Comparison of ENCODE assay signal across 23 cellular contexts in genomic region chr7:50591098-50591479, GRCh38. TPM values are rescaled to one million over a fixed set of nuclear protein-coding genes. Genes with fewer than 3 reads are reported as not detected.
DNase-seq lines count a peak whose midpoint lies in the region; ATAC-seq, FAIRE-seq and TF ChIP-seq lines count a peak whose summit lies in the region.
"Had no signal": no experiment of that assay in that cellular context is flagged by ENCODE, and none has a peak within 500 bp of the region (broad histone marks: within the 10 kb centered on the region; RNA-seq: fewer than 3 reads in every experiment).

No MANE protein-coding gene starts in this region.

- H4K20me1 ChIP-seq in K562 (replicated peaks; ENCODE audit: control insufficient read depth, insufficient read depth, low read length) (no peaks in the 10 kb centered on the region; the same call in 1 of the 2 replicates), neural progenitor cell (ENCODE audit: low read depth) (no peaks in the 10 kb centered on the region)

- peak overlapping the region; percentile 32 for H3K27ac ChIP-seq in HUES48 (ENCODE audit: low read depth, low read length)
- no peak overlapping the region for H3K27ac ChIP-seq in K562 (ENCODE audit: extremely low read depth, low read depth, low read length)
- H3K27ac ChIP-seq in neural progenitor cell, result no peak overlapping the region
- H3K27ac ChIP-seq in caudate nucleus (ENCODE audit: low read depth, low read length), result no peak overlapping the region
- H3K27ac ChIP-seq: Peyer's patch had no signal

- H2AFZ ChIP-seq in K562 (ENCODE audit: low read depth, low read length) (no peak overlapping the region), neural progenitor cell (replicated peaks) (no peak overlapping the region)

- no peak for TF ChIP-seq EP300 in K562 (IDR thresholded peaks at IDR 0.05; ENCODE audit: low read length)

- no peak for FAIRE-seq in K562 (lab: Jason Lieb, UNC)
- FAIRE-seq: GM12878 had no signal

- no peaks in the 10 kb centered on the region for H3K9me1 ChIP-seq in K562 (ENCODE audit: control insufficient read depth, insufficient read depth, low read length)

- TF ChIP-seq CTCF in Caco-2 (IDR thresholded peaks at IDR 0.05; ENCODE audit: insufficient read depth in 1 of 2, low read depth in 1 of 2, low read length in 1 of 2, severe bottlenecking in 1 of 2, unreplicated experiment in 1 of 2) (no peak), K562 (IDR thresholded peaks at IDR 0.05 in 2 of 3, conservative IDR thresholded peaks at IDR 0.05 in 1 of 3; ENCODE audit: insufficient read depth in 2 of 3, low read depth in 1 of 3, low read length in 3 of 3) (no peak), neural progenitor cell (IDR thresholded peaks at IDR 0.05) (no peak)

- in situ Hi-C loops in K562 (cut with MboI), result no loop called here

- intact Hi-C loops in Caco-2 (cut with micrococcal nuclease; ENCODE audit: unreplicated experiment), result loop anchor here (1.0 kb wide), 1 partner anchor 33 kb away; no protein-coding TSS in a partner anchor
- intact Hi-C loops in K562 (cut with micrococcal nuclease), result no loop called here
- intact Hi-C loops in left colon (cut with DNase I, micrococcal nuclease), result no loop called here

- H3K4me1 Mint-ChIP-seq in Caco-2 (ENCODE audit: low read depth, unreplicated experiment) (no peaks in the 10 kb centered on the region), neural progenitor cell (peaks cover 36% of the 10 kb centered on the region)

- H3K36me3 Mint-ChIP-seq in Caco-2 (ENCODE audit: insufficient read depth, unreplicated experiment), result peaks cover 56% of the 10 kb centered on the region
- peaks cover 39% of the 10 kb centered on the region for H3K36me3 Mint-ChIP-seq in neural progenitor cell
- H3K36me3 Mint-ChIP-seq: CD4-positive, CD25-positive, alpha-beta regulatory T cell had no signal

- no peak for TF ChIP-seq POLR2A in K562 (conservative IDR thresholded peaks at IDR 0.05)

- H3K4me3 ChIP-seq in Caco-2 (ENCODE audit: low read depth, low read length) (no peak overlapping the region), HUES48 (ENCODE audit: low read depth, low read length) (no peak overlapping the region), K562 (no peak overlapping the region), neural progenitor cell (no peak overlapping the region)
- H3K4me3 ChIP-seq: GM12878, Peyer's patch had no signal

- peaks cover 3% of the 10 kb centered on the region for H3F3A ChIP-seq in neural progenitor cell (ENCODE audit: low read depth)

- no peak for TF ChIP-seq RAD21 in K562 (CRISPR knock-in tag; conservative IDR thresholded peaks at IDR 0.05 in 1 of 2, IDR thresholded peaks at IDR 0.05 in 1 of 2)

- no peaks in the 10 kb centered on the region for H3K27me3 ChIP-seq in Caco-2 (replicated peaks; ENCODE audit: control insufficient read depth, insufficient read depth, low read length)
- no peaks in the 10 kb centered on the region for H3K27me3 ChIP-seq in HUES48 (ENCODE audit: control insufficient read depth, insufficient read depth, low read length)
- H3K27me3 ChIP-seq in K562 (ENCODE audit: control insufficient read depth in 2 of 2, insufficient read depth in 2 of 2, low read length in 2 of 2), result no peaks in the 10 kb centered on the region; a peak in 2 of 5 replicates
- no peaks in the 10 kb centered on the region for H3K27me3 ChIP-seq in neural progenitor cell
- H3K27me3 ChIP-seq: BE2C, Peyer's patch had no signal

- no peaks in the 10 kb centered on the region for H3K4me1 ChIP-seq in Caco-2
- no peaks in the 10 kb centered on the region for H3K4me1 ChIP-seq in HUES48 (ENCODE audit: control insufficient read depth, insufficient read depth, low read length)
- no peaks in the 10 kb centered on the region for H3K4me1 ChIP-seq in K562 (replicated peaks in 1 of 2; ENCODE audit: control insufficient read depth in 2 of 2, insufficient read depth in 2 of 2, low read length in 2 of 2)
- peaks cover 17% of the 10 kb centered on the region for H3K4me1 ChIP-seq in neural progenitor cell
- H3K4me1 ChIP-seq: BE2C, Peyer's patch had no signal

- 78% methylated on average over 5 of the region's 5 CpGs for WGBS in K562 (ENCODE audit: insufficient coverage, low coverage, missing lambda C conversion rate)

- DNase-seq in Caco-2 (no peak), K562 (ENCODE audit: extremely low read depth in 1 of 4, low spot score in 3 of 4) (no peak), neural progenitor cell (ENCODE audit: low spot score) (no peak), left colon (no peak), caudate nucleus (lab: John Stamatoyannopoulos, UW) (no peak)
- DNase-seq: BE2C; CD4-positive, CD25-positive, alpha-beta regulatory T cell; DND-41; GOT3; IMR-90; MV-4-11; NCI-H1694 treated with DMSO at 0.1 percent for 48 hours; NCI-H2081 treated with DMSO at 0.1 percent for 48 hours; NK-92 treated with Interleukin-12 subunit alpha and Interleukin-12 subunit beta, amount 100 ng/mL, for 24 hours; Peyer's patch had no signal

- POLR2A ChIA-PET in Caco-2 (lab: Charles Lee), result no interaction called here
- POLR2A ChIA-PET in K562 (lab: Yijun Ruan, JAX), result no interaction called here

- peak overlapping the region; percentile 25 for H3K27ac Mint-ChIP-seq in Caco-2 (ENCODE audit: unreplicated experiment)
- peak overlapping the region; percentile 83 for H3K27ac Mint-ChIP-seq in neural progenitor cell
- H3K27ac Mint-ChIP-seq: CD4-positive, CD25-positive, alpha-beta regulatory T cell had no signal

- H3K79me2 ChIP-seq in K562 (ENCODE audit: control insufficient read depth, insufficient read depth, low read length), result no peaks in the 10 kb centered on the region
- no peaks in the 10 kb centered on the region for H3K79me2 ChIP-seq in neural progenitor cell (ENCODE audit: low read depth)

- H3K9ac ChIP-seq in HUES48 (ENCODE audit: low read depth, low read length) (no peak overlapping the region), K562 (ENCODE audit: insufficient read depth in 1 of 2, low read depth in 2 of 2, low read length in 2 of 2) (no peak overlapping the region), neural progenitor cell (no peak overlapping the region)

- CTCF ChIA-PET in Caco-2 (lab: Charles Lee), result no interaction called here
- CTCF ChIA-PET in K562 (lab: Yijun Ruan, JAX; ENCODE audit: low intra/inter-chr PET ratio), result no interaction called here

- no peaks in the 10 kb centered on the region for H3K9me3 ChIP-seq in Caco-2
- H3K9me3 ChIP-seq in HUES48 (ENCODE audit: control insufficient read depth, insufficient read depth, low read length), result no peaks in the 10 kb centered on the region
- H3K9me3 ChIP-seq in K562 (replicated peaks; ENCODE audit: control insufficient read depth, insufficient read depth, low read depth, low read length), result no peaks in the 10 kb centered on the region
- H3K9me3 ChIP-seq in neural progenitor cell (ENCODE audit: low read depth), result no peaks in the 10 kb centered on the region
- H3K9me3 ChIP-seq: BE2C, Peyer's patch had no signal

- H3K9me3 Mint-ChIP-seq in Caco-2 (ENCODE audit: unreplicated experiment) (peaks cover 11% of the 10 kb centered on the region), neural progenitor cell (no peaks in the 10 kb centered on the region)

- BruUV-seq in Caco-2 (replicated peaks; lab: Mats Ljungman, UMichigan) (no TSS peak), K562 (replicated peaks; lab: Mats Ljungman, UMichigan) (no TSS peak)

- H3K36me3 ChIP-seq in Caco-2 (ENCODE audit: control insufficient read depth, insufficient read depth, low read length) (peaks cover 1% of the 10 kb centered on the region; the same call in 1 of the 2 replicates), HUES48 (ENCODE audit: control insufficient read depth, insufficient read depth, low read length) (peaks cover 38% of the 10 kb centered on the region), K562 (ENCODE audit: control insufficient read depth, insufficient read depth, low read length) (peaks cover 28% of the 10 kb centered on the region), neural progenitor cell (no peaks in the 10 kb centered on the region)
- H3K36me3 ChIP-seq: BE2C had no signal

- peak; percentile 28 for ATAC-seq in K562
- no peak for ATAC-seq in left colon
- ATAC-seq in GM21529 (IDR thresholded peaks at IDR 0.05; ENCODE audit: unreplicated experiment), result no peak
- ATAC-seq: HCT116 had no signal

- H3K4me2 ChIP-seq in K562 (ENCODE audit: insufficient read depth, low read length) (no peak overlapping the region), neural progenitor cell (no peak overlapping the region)

- H3K4me3 Mint-ChIP-seq in Caco-2 (ENCODE audit: unreplicated experiment) (no peak overlapping the region), neural progenitor cell (no peak overlapping the region)
- H3K4me3 Mint-ChIP-seq: CD4-positive, CD25-positive, alpha-beta regulatory T cell had no signal

- no peaks in the 10 kb centered on the region for H3K27me3 Mint-ChIP-seq in Caco-2 (ENCODE audit: insufficient read depth, unreplicated experiment)
- H3K27me3 Mint-ChIP-seq in neural progenitor cell (ENCODE audit: insufficient read depth, low read depth), result peaks cover 4% of the 10 kb centered on the region

TF ChIP-seq in K562, 482 proteins besides CTCF, POLR2A, EP300 and RAD21 (continues in another document):
- peak; percentile 23; the same call in 1 of the 2 replicates for TF ChIP-seq POLR2AphosphoS5 (IDR thresholded peaks at IDR 0.05; ENCODE audit: control insufficient read depth, insufficient read depth, low read depth, low read length)

RNA-seq across cellular contexts. Expression of gene DDC, which starts 25.9 kb away (rescaled TPM):
- total RNA-seq in Caco-2 (2022) (75.9 and 87.0 TPM in 2 replicates), K562 (2014; rRNA removed) (not detected in 2 replicates), K562 (2014; rRNA removed; fragmentation: Illumina TruSeq; extraction: Trizol) (not detected in 2 replicates), K562 (2015; rRNA removed; fragmentation: Illumina TruSeq; extraction: Trizol) (not detected in 2 replicates), K562 (2021) (not detected in 2 replicates), neural progenitor cell (ENCODE audit: low replicate concordance) (not detected in 2 replicates), left colon (10 to 100 TPM; 69.3 to 74.7 TPM)
- not detected in 2 replicates for total RNA-seq in K562 (2011; cell fraction: chromatin; rRNA removed; ENCODE audit: low replicate concordance)
- not detected in 2 replicates for total RNA-seq in K562 (2011; cell fraction: nucleolus; rRNA removed)
- total RNA-seq in K562 (2011; cell fraction: nucleoplasm; rRNA removed), result not detected in 2 replicates
- polyA plus RNA-seq in K562 (2011; rRNA removed) (not detected in 2 replicates), K562 (2014; fragmentation: Illumina TruSeq; extraction: Trizol) (not detected in 2 replicates), K562 (2014; fragmentation: Nextera tagmentation; extraction: Ambion mirVana) (not detected), K562 (2014; rRNA removed) (0.18 TPM in 1 of 2 replicates, not detected in the other)
- polyA plus RNA-seq in K562 (2011; cell fraction: cytosol; rRNA removed), result not detected in 2 replicates
- polyA plus RNA-seq in K562 (2011; cell fraction: nucleus; rRNA removed), result not detected in 2 replicates
- polyA plus RNA-seq in K562 (2012), result not detected in 2 replicates
- not detected in 2 replicates for polyA minus RNA-seq in K562 (2011; rRNA and poly(A)+ RNA removed)
- polyA minus RNA-seq in K562 (2011; cell fraction: cytosol; rRNA and poly(A)+ RNA removed), result not detected in 2 replicates
- not detected in 2 replicates for polyA minus RNA-seq in K562 (2011; cell fraction: nucleus; rRNA and poly(A)+ RNA removed)
- total RNA-seq: A673; CD4-positive, CD25-positive, alpha-beta regulatory T cell; GM12878; HT1080; IMR-90; M059J; NCI-H460 had no signal
- polyA plus RNA-seq: CD4-positive, CD25-positive, alpha-beta regulatory T cell; GM12878; IMR-90 had no signal

Comparison
In these comparisons a context has a peak if more than half of its experiments do, and no peak if none do; other contexts are left out.
1. RNA of gene DDC, which starts 25.9 kb away (total RNA-seq): 75.9 to 87.0 TPM in Caco-2 and 69.3 to 74.7 TPM in left colon; not detected in K562 and not detected in neural progenitor cell; every median in the first group is over 10 times any median in the second.